1 cellular context compared by ENCODE assay signal in the genomic region with DNA sequence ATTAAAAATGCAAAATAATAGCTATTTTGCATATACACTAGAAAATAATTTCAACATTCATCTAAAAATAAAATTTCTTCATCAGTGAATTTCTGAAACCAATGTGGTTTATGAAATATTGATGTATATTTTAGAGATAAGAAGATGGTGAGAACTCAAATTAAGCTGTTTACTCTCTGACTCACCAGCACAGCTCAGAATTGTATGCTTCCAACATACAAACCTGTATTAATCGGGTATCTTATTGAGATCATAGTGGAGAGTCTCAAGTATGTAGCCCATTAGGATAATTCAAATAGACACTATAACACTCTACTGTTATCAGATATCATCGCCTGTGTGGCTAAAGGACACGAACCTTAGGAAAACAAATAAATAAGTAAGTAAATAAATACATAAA.
TF ChIP-seq lines count a peak whose summit lies in the region.

No MANE protein-coding gene starts in this region.

TF ChIP-seq in IMR-90, 13 proteins besides CTCF, POLR2A, EP300 and RAD21:
- TF ChIP-seq RFX5 (IDR thresholded peaks at IDR 0.05; ENCODE audit: low read depth, low read length) (no peak), MAFK (IDR thresholded peaks at IDR 0.05; ENCODE audit: low read depth, low read length) (no peak), MXI1 (IDR thresholded peaks at IDR 0.05; ENCODE audit: borderline replicate concordance, low read depth, low read length) (no peak), CHD1 (IDR thresholded peaks at IDR 0.05; ENCODE audit: low read depth, low read length) (no peak)
